ENCODE assay signal across 17 cellular contexts in genomic region chr7:133691727-133692450, GRCh38.
DNase-seq lines count a peak whose midpoint lies in the region; ATAC-seq, FAIRE-seq and TF ChIP-seq lines count a peak whose summit lies in the region.
"Had no signal": no experiment of that assay in that cellular context is flagged by ENCODE, and none has a peak within 500 bp of the region (broad histone marks: within the 10 kb centered on the region; RNA-seq: fewer than 3 reads in every experiment).

No MANE protein-coding gene starts in this region.

- peak overlapping the region; percentile 57 for H3K9ac ChIP-seq in adipocyte (ENCODE audit: low read length)

- ATAC-seq in Right ventricle myocardium inferior, result peak; percentile 40
- no peak for ATAC-seq in HG03139 (IDR thresholded peaks at IDR 0.05; ENCODE audit: unreplicated experiment)
- ATAC-seq: A549, GM12878, HCT116, K562 had no signal

- intact Hi-C loops in Right ventricle myocardium inferior (cut with DNase I), result no loop called here
- intact Hi-C loops in cardiac septum (cut with DNase I), result no loop called here

- peak overlapping the region; percentile 58 for H3K4me3 ChIP-seq in adipocyte (ENCODE audit: low read length)
- no peak overlapping the region for H3K4me3 ChIP-seq in fibroblast of the aortic adventitia (ENCODE audit: low read depth, low read length)
- H3K4me3 ChIP-seq: A549, GM12878, K562 had no signal

- no peaks in the 10 kb centered on the region for H3K27me3 ChIP-seq in adipocyte (replicated peaks; ENCODE audit: control insufficient read depth, insufficient read depth, low read length)

- peaks cover 63% of the 10 kb centered on the region for H3K4me1 ChIP-seq in adipocyte (ENCODE audit: control insufficient read depth, insufficient read depth, low read length)
- H3K4me1 ChIP-seq: A549 had no signal

- TF ChIP-seq CTCF in fibroblast of the aortic adventitia (IDR thresholded peaks at IDR 0.05; ENCODE audit: insufficient read depth, low read length), result no peak

- H3K36me3 ChIP-seq in adipocyte (ENCODE audit: control insufficient read depth, insufficient read depth, low read length, severe bottlenecking), result no peaks in the 10 kb centered on the region

- FAIRE-seq in frontal cortex (lab: Jason Lieb, UNC), result no peak
- FAIRE-seq: A549, GM12878, K562 had no signal

- H3K9me3 ChIP-seq in adipocyte (ENCODE audit: control insufficient read depth, low read length), result no peaks in the 10 kb centered on the region
- H3K9me3 ChIP-seq: A549 had no signal

- no peak for DNase-seq in Right ventricle myocardium inferior (ENCODE audit: missing footprints)
- no peak for DNase-seq in cardiac septum (ENCODE audit: low spot score)
- peak; percentile 67 for DNase-seq in adipocyte (ENCODE audit: low read depth)
- DNase-seq in fibroblast of the aortic adventitia (ENCODE audit: low read depth), result peak; percentile 90
- peak; percentile 71 for DNase-seq in stromal cell of bone marrow (ENCODE audit: low read depth)
- DNase-seq in NOMO-1 treated with dmso at 0.1 percent for 144 hours (lab: John Stamatoyannopoulos, UW; ENCODE audit: unreplicated experiment), result no peak
- DNase-seq in frontal cortex (ENCODE audit: low spot score in 2 of 2), result no peak
- DNase-seq: Calu3; CD4-positive, alpha-beta memory T cell; NCI-H1417 treated with DMSO at 0.1 percent for 48 hours; NCI-H1930; NCI-H774 had no signal

Comparison
In these comparisons a context has a peak if more than half of its experiments do, and no peak if none do; other contexts are left out.
1. DNase-seq: peak in adipocyte (single experiment), fibroblast of the aortic adventitia (single experiment) and stromal cell of bone marrow (single experiment); none in Right ventricle myocardium inferior (single experiment), cardiac septum (single experiment), NOMO-1 treated with dmso at 0.1 percent for 144 hours (single experiment) and frontal cortex (0 of 2).